ENCODE assay signal across 8 cellular contexts in the genomic region with DNA sequence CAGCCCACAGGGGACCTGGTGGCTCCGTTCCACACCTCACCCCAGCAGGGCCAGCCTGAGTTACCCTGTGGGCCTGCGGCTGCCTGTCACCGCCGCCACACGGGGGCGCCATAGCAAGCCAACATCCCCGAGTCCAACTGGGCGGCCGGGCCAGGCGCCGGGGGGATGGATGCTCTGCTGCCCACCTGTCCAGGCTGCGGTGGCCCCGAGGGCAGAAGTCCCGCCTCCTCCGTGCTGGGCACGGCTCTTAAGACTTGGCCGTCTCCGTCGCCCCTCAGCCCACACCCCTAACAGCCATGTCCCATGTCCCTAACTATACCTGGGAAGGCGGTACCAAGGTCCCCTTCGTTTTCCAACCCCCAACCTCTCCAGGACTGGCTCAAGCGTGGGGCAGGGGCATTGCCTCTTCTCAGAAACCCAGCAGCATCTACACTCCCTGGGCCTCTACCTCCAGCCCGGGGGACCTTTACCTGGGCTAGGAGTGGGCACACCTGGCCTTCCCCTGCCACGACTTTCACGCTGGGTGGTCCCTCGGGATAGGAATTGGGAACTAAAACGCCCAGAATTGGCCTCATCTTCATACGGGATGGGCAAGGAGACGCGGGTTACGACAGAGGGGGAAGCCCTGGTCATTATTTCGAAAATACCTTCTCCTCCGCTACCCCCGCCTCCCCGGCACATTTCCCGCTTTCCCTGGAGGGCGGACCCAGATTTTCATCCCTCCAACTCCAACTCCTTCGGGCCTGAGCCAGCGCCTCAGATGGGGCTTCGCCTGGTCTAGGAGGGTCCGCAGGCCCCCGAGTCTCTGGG. TPM values are rescaled to one million over a fixed set of nuclear protein-coding genes. Genes with fewer than 3 reads are reported as not detected.
A peak's percentile ranks its signal among the peaks of the same experiment; 100 is the strongest.
DNase-seq lines count a peak whose midpoint lies in the region; ATAC-seq and TF ChIP-seq lines count a peak whose summit lies in the region.

No MANE protein-coding gene starts in this region.

- 1% methylated on average over 22 to 40 of the region's 42 CpGs for WGBS in lower leg skin, 2 donors

- TF ChIP-seq POLR2A in lower leg skin (IDR thresholded peaks at IDR 0.05), result no peak

- peak; percentile 33 for ATAC-seq in HG03095 (IDR thresholded peaks at IDR 0.05; ENCODE audit: unreplicated experiment)

- DNase-seq in NCI-H446 (lab: John Stamatoyannopoulos, UW), result peak; percentile 32 to 85
- no peak for DNase-seq in NCI-H446 treated with DMSO at 0.1 percent for 48 hours (lab: John Stamatoyannopoulos, UW)
- peak; percentile 85 for DNase-seq in NCI-H345 (lab: John Stamatoyannopoulos, UW)
- DNase-seq in activated CD4-positive, alpha-beta T cell treated with anti-CD3 and anti-CD28 coated beads, Interleukin-2, amount 50 U/mL, for 4 hours, result peak; percentile 75 to 78
- DNase-seq in dermis microvascular lymphatic vessel endothelial cell (ENCODE audit: low read depth in 2 of 2), result peak; percentile 29 to 70
- peak; percentile 75 to 95 for DNase-seq in lower leg skin (ENCODE audit: low spot score in 2 of 2)
- peak; percentile 87 for DNase-seq in stimulated activated CD4-positive, alpha-beta T cell treated with anti-CD3 and anti-CD28 coated beads, Interleukin-4, amount 100 ng/mL, for 1 hour

- TF ChIP-seq CTCF in lower leg skin (IDR thresholded peaks at IDR 0.05), result peak in 1 of 3 donors; percentile 21

- intact Hi-C loops in lower leg skin (cut with DNase I; ENCODE audit: low total_unique reads), result loop anchor here (5.0 kb wide), 1 partner anchor 199 kb away; no protein-coding TSS in a partner anchor

- peak overlapping the region; percentile 76 for H3K4me3 ChIP-seq in lower leg skin (ENCODE audit: low read depth, poor library complexity, severe bottlenecking)

RNA-seq across cellular contexts. Expression of a gene that starts 1.1 kb away (rescaled TPM):
- total RNA-seq in dermis microvascular lymphatic vessel endothelial cell (0.13 TPM in 2 replicates), lower leg skin (1 to 10 TPM in 1 of 4 donors, under 1 TPM in 2, not detected in 1; 0.13 to 4.7 (median 0.55) TPM)

RNA-seq across cellular contexts. Expression of a gene that starts 38.1 kb away (rescaled TPM):
- total RNA-seq in dermis microvascular lymphatic vessel endothelial cell, result 1.4 and 2.3 TPM in 2 replicates
- 1 to 10 TPM in 2 of 4 donors, under 1 TPM in 2; 0.59 to 2.4 (median 0.92) TPM for total RNA-seq in lower leg skin
